ENCODE assay signal across 8 cellular contexts in genomic region chr16:56610017-56610608, GRCh38. TPM values are rescaled to one million over a fixed set of nuclear protein-coding genes. Genes with fewer than 3 reads are reported as not detected.
DNase-seq lines count a peak whose midpoint lies in the region; ATAC-seq and TF ChIP-seq lines count a peak whose summit lies in the region.

No MANE protein-coding gene starts in this region.

- peak overlapping the region; percentile 84 for H3K4me2 ChIP-seq in parathyroid adenoma (ENCODE audit: low read length)

- no peaks in the 10 kb centered on the region for H3K79me2 ChIP-seq in parathyroid adenoma

- intact Hi-C loops in esophagus squamous epithelium (cut with DNase I) (no loop called here), upper lobe of right lung (cut with DNase I) (no loop called here)

- TF ChIP-seq CTCF in esophagus squamous epithelium (IDR thresholded peaks at IDR 0.05) (no peak), parathyroid adenoma (IDR thresholded peaks at IDR 0.05) (no peak), upper lobe of right lung (IDR thresholded peaks at IDR 0.05) (no peak)

- H3K9me3 ChIP-seq in esophagus squamous epithelium = no peaks in the 10 kb centered on the region
- no peaks in the 10 kb centered on the region for H3K9me3 ChIP-seq in parathyroid adenoma (ENCODE audit: control insufficient read depth, low read length)
- no peaks in the 10 kb centered on the region for H3K9me3 ChIP-seq in upper lobe of right lung

- ATAC-seq in upper lobe of right lung = peak; percentile 44

- H3K4me3 ChIP-seq in esophagus squamous epithelium (peak overlapping the region in 3 of 4 donors; percentile 59 to 66 (median 66)), parathyroid adenoma (ENCODE audit: low read depth, low read length) (peak overlapping the region; percentile 60), upper lobe of right lung (peak overlapping the region; percentile 75)

- H3K36me3 ChIP-seq in esophagus squamous epithelium = no peaks in the 10 kb centered on the region
- H3K36me3 ChIP-seq in parathyroid adenoma (ENCODE audit: control insufficient read depth, insufficient read depth, low read length) = no peaks in the 10 kb centered on the region
- no peaks in the 10 kb centered on the region for H3K36me3 ChIP-seq in upper lobe of right lung

- H2AFZ ChIP-seq in parathyroid adenoma = peak overlapping the region; percentile 71

- no peak overlapping the region for H3K9ac ChIP-seq in parathyroid adenoma

- H3K4me1 ChIP-seq in esophagus squamous epithelium (peaks cover 39 to 69% (median 49%) of the 10 kb centered on the region in 3 donors), parathyroid adenoma (peaks cover 15% of the 10 kb centered on the region), upper lobe of right lung (peaks cover 39% of the 10 kb centered on the region)

- peak; percentile 12 for DNase-seq in GF-D8 (lab: John Stamatoyannopoulos, UW)
- peak; percentile 41 for DNase-seq in NCI-H748 (lab: John Stamatoyannopoulos, UW; ENCODE audit: unreplicated experiment)
- peak; percentile 47 for DNase-seq in activated T-cell treated with anti-CD3 and anti-CD28 coated beads for 1 hour (ENCODE audit: low read depth)
- DNase-seq in esophagus squamous epithelium (lab: John Stamatoyannopoulos, UW) = no peak
- DNase-seq in upper lobe of right lung = peak; percentile 82
- no peak for DNase-seq in AG08396 (ENCODE audit: low spot score)
- no peak for DNase-seq in cortex of kidney (lab: John Stamatoyannopoulos, UW)

- no peaks in the 10 kb centered on the region for H3K27me3 ChIP-seq in esophagus squamous epithelium
- no peaks in the 10 kb centered on the region for H3K27me3 ChIP-seq in parathyroid adenoma (ENCODE audit: control insufficient read depth, insufficient read depth, low read length)
- H3K27me3 ChIP-seq in upper lobe of right lung = no peaks in the 10 kb centered on the region

- TF ChIP-seq POLR2A in esophagus squamous epithelium (IDR thresholded peaks at IDR 0.05) = peak in 2 of 4 donors; percentile 30 to 44

- 4 to 10% methylated on average over 9 to 10 of the region's 10 CpGs for WGBS in esophagus squamous epithelium, 2 donors

- H3K27ac ChIP-seq in esophagus squamous epithelium (peak overlapping the region; percentile 82 to 95 (median 90)), parathyroid adenoma (peak overlapping the region; percentile 71), upper lobe of right lung (peak overlapping the region; percentile 97)

RNA-seq across cellular contexts. Expression of gene MT2A, which starts 1.7 kb away (rescaled TPM):
- total RNA-seq in esophagus squamous epithelium = 100 to 1,000 TPM in 2 of 4 donors, 10 to 100 TPM in 2; 76.5 to 157 (median 96.2) TPM
- 349 TPM for total RNA-seq in upper lobe of right lung

RNA-seq across cellular contexts. Expression of gene MT1E, which starts 15.5 kb away (rescaled TPM):
- total RNA-seq in esophagus squamous epithelium (100 to 1,000 TPM in 1 of 4 donors, 10 to 100 TPM in 3; 52.4 to 106 (median 88.7) TPM), upper lobe of right lung (154 TPM)

RNA-seq across cellular contexts. Expression of gene MT3, which starts 20.8 kb away (rescaled TPM):
- total RNA-seq in esophagus squamous epithelium = not detected
- total RNA-seq in upper lobe of right lung = not detected

RNA-seq across cellular contexts. Expression of gene MT1M, which starts 22.3 kb away (rescaled TPM):
- total RNA-seq in esophagus squamous epithelium (1 to 10 TPM in 2 of 4 donors, under 1 TPM in 1, not detected in 1; 0.57 to 7.4 (median 4.8) TPM), upper lobe of right lung (40.3 TPM)

RNA-seq across cellular contexts. Expression of gene MT1A, which starts 28.4 kb away (rescaled TPM):
- total RNA-seq in esophagus squamous epithelium (10 to 100 TPM in 1 of 4 donors, 1 to 10 TPM in 2, not detected in 1; 3.3 to 34.2 (median 5.3) TPM), upper lobe of right lung (4.9 TPM)

Comparison
In these comparisons a context has a peak if more than half of its experiments do, and no peak if none do; other contexts are left out.
1. DNase-seq: peak in GF-D8 (single experiment), NCI-H748 (single experiment), activated T-cell treated with anti-CD3 and anti-CD28 coated beads for 1 hour (single experiment) and upper lobe of right lung (single experiment); none in esophagus squamous epithelium (single experiment), AG08396 (single experiment) and cortex of kidney (single experiment).
2. Peak in every context shown above with its lines, with median percentiles within 50 percentile points of each other: H3K27ac ChIP-seq and H3K4me3 ChIP-seq.